8 cellular contexts compared by ENCODE assay signal in the genomic region with DNA sequence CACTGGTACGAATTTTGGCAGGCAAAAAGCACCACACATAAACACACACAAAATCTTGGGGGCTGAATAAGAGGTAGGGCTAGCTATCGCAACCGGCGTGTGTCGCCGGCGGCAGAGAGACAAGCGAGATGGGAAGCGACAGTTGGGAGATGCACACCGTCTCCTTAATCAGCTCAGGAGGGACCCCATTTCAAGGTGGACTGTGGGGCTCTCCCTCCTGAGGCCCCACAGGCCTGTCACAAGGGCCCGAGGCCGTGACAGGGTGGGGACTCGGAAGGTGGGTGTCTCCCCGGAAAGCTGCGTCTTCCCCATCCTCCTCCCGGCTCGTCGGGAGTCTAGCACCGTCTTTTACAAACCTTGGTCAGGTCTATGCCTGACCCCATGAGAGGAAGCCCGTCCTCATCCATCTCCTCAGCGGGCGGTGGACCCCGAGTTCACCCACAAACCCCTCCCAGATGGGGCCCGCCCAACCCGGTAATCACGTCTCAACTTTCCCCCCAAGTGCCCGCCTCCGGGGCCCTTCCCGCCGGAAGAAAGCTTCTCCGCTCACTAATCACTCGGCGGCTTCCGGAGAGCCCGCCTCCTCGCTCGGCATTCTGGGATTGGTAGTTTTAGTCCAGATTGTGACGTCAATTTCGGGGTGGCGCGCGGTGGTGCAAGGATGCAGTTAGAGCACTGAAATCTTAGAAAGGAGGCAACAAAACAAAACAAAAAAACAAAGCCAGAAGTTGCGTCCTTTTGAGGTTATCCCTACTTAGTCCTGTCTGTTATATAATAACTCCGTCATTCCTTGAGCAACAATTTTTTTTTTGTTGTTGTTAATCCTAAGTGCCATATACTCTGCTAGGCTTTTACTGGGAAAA. TPM values are rescaled to one million over a fixed set of nuclear protein-coding genes. Genes with fewer than 3 reads are reported as not detected.
DNase-seq lines count a peak whose midpoint lies in the region; ATAC-seq, FAIRE-seq and TF ChIP-seq lines count a peak whose summit lies in the region.

A gene with protein sequence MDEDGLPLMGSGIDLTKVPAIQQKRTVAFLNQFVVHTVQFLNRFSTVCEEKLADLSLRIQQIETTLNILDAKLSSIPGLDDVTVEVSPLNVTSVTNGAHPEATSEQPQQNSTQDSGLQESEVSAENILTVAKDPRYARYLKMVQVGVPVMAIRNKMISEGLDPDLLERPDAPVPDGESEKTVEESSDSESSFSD (minus strand): TSS at position 436 of the 863 bp plus-strand sequence. CDS start 29 bp downstream, at position 407.

- peaks cover 10% of the 10 kb centered on the region for H3K4me1 Mint-ChIP-seq in chondrocyte (ENCODE audit: low read depth)

- peak; percentile 97 for ATAC-seq in HG03439 (IDR thresholded peaks at IDR 0.05; ENCODE audit: unreplicated experiment)

- H3K27me3 Mint-ChIP-seq in chondrocyte (ENCODE audit: low read depth), result no peaks in the 10 kb centered on the region

- H3K4me3 Mint-ChIP-seq in chondrocyte (ENCODE audit: unreplicated experiment), result peak within 1 kb of the TSS; percentile 97

- dilution Hi-C loops in keratinocyte (cut with MboI; ENCODE audit: extremely low pct_ligation_motif_present, low sequenced_read_pairs), result no loop called here

- peak; percentile 79 for TF ChIP-seq POLR2A in GM19193 (IDR thresholded peaks at IDR 0.05; ENCODE audit: extremely low read depth, insufficient read depth, insufficient read length)

- H3K27ac ChIP-seq in keratinocyte (ENCODE audit: control insufficient read depth, insufficient read depth, low read length), result peak within 1 kb of the TSS; percentile 81

- no peaks in the 10 kb centered on the region for H3K9me1 ChIP-seq in keratinocyte (ENCODE audit: control insufficient read depth, extremely low read depth, insufficient read depth, low read length)

- H3K79me2 ChIP-seq in keratinocyte (ENCODE audit: control insufficient read depth, insufficient read depth, low read length), result peaks cover 2% of the 10 kb centered on the region

- peak within 1 kb of the TSS; percentile 92 for H3K9ac ChIP-seq in keratinocyte (ENCODE audit: control insufficient read depth, extremely low read depth, insufficient read depth, low read length)

- no peak for TF ChIP-seq CTCF in chondrocyte (IDR thresholded peaks at IDR 0.05)
- no peak for TF ChIP-seq CTCF in keratinocyte (optimal IDR thresholded peaks at IDR 0.05 in 1 of 3, IDR thresholded peaks at IDR 0.05 in 1 of 3, conservative IDR thresholded peaks at IDR 0.05 in 1 of 3; ENCODE audit: extremely low read depth in 1 of 3, insufficient read depth in 2 of 3, low read length in 3 of 3)

- no peaks in the 10 kb centered on the region for H4K20me1 ChIP-seq in keratinocyte (ENCODE audit: control insufficient read depth, extremely low read depth, insufficient read depth, low read length)

- peak; percentile 87 to 91 for DNase-seq in AML-193 (lab: John Stamatoyannopoulos, UW)
- DNase-seq in NCI-H510A treated with DMSO at 0.1 percent for 48 hours (lab: John Stamatoyannopoulos, UW), result peak; percentile 95
- peak; percentile 88 to 95 for DNase-seq in activated CD4-positive, alpha-beta T cell treated with anti-CD3 and anti-CD28 coated beads for 24 hours (ENCODE audit: low read depth in 2 of 2)
- DNase-seq in chondrocyte (ENCODE audit: low spot score), result peak; percentile 94
- peak; percentile 26 for DNase-seq in keratinocyte (ENCODE audit: low read depth, low spot score)
- peak; percentile 84 to 89 for DNase-seq in stimulated activated CD4-positive, alpha-beta T cell treated with anti-CD3 and anti-CD28 coated beads, Interleukin-15, amount 100 ng/mL, for 1 hour (ENCODE audit: low read depth in 1 of 2, low spot score in 1 of 2)

- H3K27ac Mint-ChIP-seq in chondrocyte (ENCODE audit: unreplicated experiment), result peak within 1 kb of the TSS; percentile 89

- no peaks in the 10 kb centered on the region for H3K9me3 ChIP-seq in keratinocyte (ENCODE audit: control insufficient read depth, low read depth, low read length)

- no peaks in the 10 kb centered on the region for H3K27me3 ChIP-seq in keratinocyte (ENCODE audit: control insufficient read depth, extremely low read depth, insufficient read depth, low read length)

- no peaks in the 10 kb centered on the region for H3K36me3 ChIP-seq in keratinocyte (ENCODE audit: control insufficient read depth in 2 of 2, extremely low read depth in 1 of 2, insufficient read depth in 2 of 2, low read length in 2 of 2)

- H3K4me1 ChIP-seq in keratinocyte (ENCODE audit: control insufficient read depth, extremely low read depth, insufficient read depth, low read length), result peaks cover 3% of the 10 kb centered on the region

- peaks cover 4% of the 10 kb centered on the region for H3K9me3 Mint-ChIP-seq in chondrocyte (ENCODE audit: low read depth)

- peaks cover 5% of the 10 kb centered on the region for H3K36me3 Mint-ChIP-seq in chondrocyte (ENCODE audit: low read depth)

- peak within 1 kb of the TSS; percentile 99 for H2AFZ ChIP-seq in keratinocyte (ENCODE audit: control insufficient read depth, low read length)

- H3K4me2 ChIP-seq in keratinocyte (ENCODE audit: control insufficient read depth, extremely low read depth, insufficient read depth, low read depth, low read length), result peak within 1 kb of the TSS; percentile 96

- peak within 1 kb of the TSS; percentile 87 to 97 (median 91) for H3K4me3 ChIP-seq in keratinocyte (ENCODE audit: control insufficient read depth in 2 of 3, extremely low read depth in 1 of 3, insufficient read depth in 2 of 3, low read depth in 1 of 3, low read length in 3 of 3)

- FAIRE-seq in keratinocyte (lab: Jason Lieb, UNC), result no peak

RNA-seq across cellular contexts. Expression of the gene that starts here (rescaled TPM):
- 30.6 to 33.6 TPM (median 33.0 TPM) in 3 replicates for total RNA-seq in chondrocyte
- 43.1 to 91.0 TPM (median 89.7 TPM) in 3 replicates for polyA plus RNA-seq in keratinocyte
- polyA plus RNA-seq in keratinocyte (2011; ENCODE audit: low read depth), result 27.3 TPM
- 60.2 and 115 TPM in 2 replicates for polyA plus RNA-seq in keratinocyte (2011; cell fraction: cytosol; rRNA removed)
- 34.5 and 37.2 TPM in 2 replicates for polyA plus RNA-seq in keratinocyte (2011; cell fraction: nucleus; rRNA removed)
- polyA plus RNA-seq in keratinocyte (2012; ENCODE audit: low replicate concordance), result 34.4 and 39.5 TPM in 2 replicates
- polyA minus RNA-seq in keratinocyte, result 19.4 to 39.9 TPM (median 33.6 TPM) in 3 replicates
- 29.4 TPM for polyA minus RNA-seq in keratinocyte (2011; cell fraction: cytosol; rRNA and poly(A)+ RNA removed)
- polyA minus RNA-seq in keratinocyte (2011; cell fraction: nucleus; rRNA and poly(A)+ RNA removed), result 12.1 and 24.6 TPM in 2 replicates

Comparison
In these comparisons a context has a peak if more than half of its experiments do, and no peak if none do; other contexts are left out.
1. Peak in every context shown above with its lines: DNase-seq, ATAC-seq, H3K4me3 ChIP-seq and H3K27ac ChIP-seq.
2. DNase-seq: peak in every context shown above with its lines; median percentile 95 in NCI-H510A treated with DMSO at 0.1 percent for 48 hours; 94 in chondrocyte; 92 in activated CD4-positive, alpha-beta T cell treated with anti-CD3 and anti-CD28 coated beads for 24 hours; 89 in AML-193; 86 in stimulated activated CD4-positive, alpha-beta T cell treated with anti-CD3 and anti-CD28 coated beads, Interleukin-15, amount 100 ng/mL, for 1 hour; 26 in keratinocyte.